ENCODE assay signal across 24 cellular contexts in the genomic region with DNA sequence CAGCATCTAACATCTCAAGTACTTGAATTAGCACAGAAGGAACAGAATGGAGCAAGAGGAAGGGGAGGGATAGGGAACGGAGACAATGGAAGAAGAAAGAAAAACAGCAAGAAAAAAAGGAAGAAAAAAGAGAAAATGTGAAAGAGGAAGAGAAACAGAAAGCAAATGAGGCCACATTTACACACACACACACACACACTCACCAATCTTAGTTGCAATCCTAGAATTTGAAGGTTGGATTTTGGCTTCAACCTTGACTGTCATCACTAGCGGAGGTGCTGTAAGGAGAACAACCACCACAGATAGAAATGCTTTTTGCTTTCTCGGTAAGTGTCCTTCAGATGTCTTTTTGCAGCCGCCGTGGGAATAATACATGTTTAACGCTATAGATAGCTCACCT.
"Had no signal": no experiment of that assay in that cellular context is flagged by ENCODE, and none has a peak within 500 bp of the region (broad histone marks: within the 10 kb centered on the region; RNA-seq: fewer than 3 reads in every experiment).

No MANE protein-coding gene starts in this region.

- H3K27ac Mint-ChIP-seq: activated CD4-positive, alpha-beta memory T cell treated with anti-CD3 and anti-CD28 coated beads, Interleukin-2, amount 10 ng/mL, durations not matched to agents 7 days and 5 days; activated CD8-positive, alpha-beta memory T cell treated with anti-CD3 and anti-CD28 coated beads, Interleukin-2, amount 10 ng/mL, durations not matched to agents 7 days and 5 days; activated naive CD8-positive, alpha-beta T cell treated with anti-CD3 and anti-CD28 coated beads for 36 hours; activated T-helper 17 cell treated with anti-CD3 and anti-CD28 coated beads, Interleukin-2, amount 50 U/mL, for 72 hours; immature natural killer cell; WTC11 had no signal

- H3K4me3 ChIP-seq: gastroesophageal sphincter, heart left ventricle, left ventricle myocardium inferior, prostate gland, right atrium auricular region, tibial nerve, vagina had no signal

- DNase-seq: activated CD4-positive, alpha-beta memory T cell treated with anti-CD3 and anti-CD28 coated beads, Interleukin-2, amount 10 ng/mL, durations not matched to agents 7 days and 5 days; activated CD4-positive, alpha-beta T cell treated with anti-CD3 and anti-CD28 coated beads for 4 hours; activated CD8-positive, alpha-beta memory T cell treated with anti-CD3 and anti-CD28 coated beads, Interleukin-2, amount 10 ng/mL, durations not matched to agents 7 days and 5 days; activated naive CD4-positive, alpha-beta T cell; activated naive CD8-positive, alpha-beta T cell treated with anti-CD3 and anti-CD28 coated beads for 36 hours; amniotic stem cell; effector CD8-positive, alpha-beta T cell; heart left ventricle; immature natural killer cell; kidney glomerular epithelial cell; left ventricle myocardium inferior; mammary epithelial cell; stimulated activated CD4-positive, alpha-beta T cell treated with anti-CD3 and anti-CD28 coated beads, Interleukin-12 subunit alpha, Interleukin-12 subunit beta, amount 100 ng/mL, for 4 hours; stimulated activated CD4-positive, alpha-beta T cell treated with anti-CD3 and anti-CD28 coated beads, Interleukin-1b, Interleukin-23, amount 100 ng/mL, for 48 hours; stimulated activated naive CD8-positive, alpha-beta T cell treated with anti-CD3 and anti-CD28 coated beads, Interleukin-15, Interleukin-2, amounts not matched to agents 100 U/mL and 50 U/mL, for 24 hours had no signal

- H3K27me3 ChIP-seq: gastroesophageal sphincter, heart left ventricle, right atrium auricular region, tibial nerve, vagina had no signal

- ATAC-seq: activated CD8-positive, alpha-beta memory T cell treated with anti-CD3 and anti-CD28 coated beads, Interleukin-2, amount 10 ng/mL, durations not matched to agents 7 days and 5 days; activated T-helper 17 cell treated with anti-CD3 and anti-CD28 coated beads, Interleukin-2, amount 50 U/mL, for 72 hours; esophagus mucosa; gastroesophageal sphincter; heart left ventricle; stimulated activated naive CD8-positive, alpha-beta T cell treated with anti-CD3 and anti-CD28 coated beads, Interleukin-15, Interleukin-2, amounts not matched to agents 100 U/mL and 50 U/mL, for 24 hours; WTC11 had no signal

- H3K36me3 Mint-ChIP-seq: activated CD8-positive, alpha-beta memory T cell treated with anti-CD3 and anti-CD28 coated beads, Interleukin-2, amount 10 ng/mL, durations not matched to agents 7 days and 5 days; activated naive CD8-positive, alpha-beta T cell treated with anti-CD3 and anti-CD28 coated beads for 36 hours; immature natural killer cell; WTC11 had no signal

- H3K27ac ChIP-seq: gastroesophageal sphincter, heart left ventricle, left ventricle myocardium inferior, prostate gland, right atrium auricular region, tibial nerve, vagina had no signal

- H3K4me1 ChIP-seq: gastroesophageal sphincter, heart left ventricle, left ventricle myocardium inferior, prostate gland, right atrium auricular region, tibial nerve, vagina had no signal

- H3K4me1 Mint-ChIP-seq: activated CD4-positive, alpha-beta memory T cell treated with anti-CD3 and anti-CD28 coated beads, Interleukin-2, amount 10 ng/mL, durations not matched to agents 7 days and 5 days; activated CD8-positive, alpha-beta memory T cell treated with anti-CD3 and anti-CD28 coated beads, Interleukin-2, amount 10 ng/mL, durations not matched to agents 7 days and 5 days; activated naive CD8-positive, alpha-beta T cell treated with anti-CD3 and anti-CD28 coated beads for 36 hours; activated T-helper 17 cell treated with anti-CD3 and anti-CD28 coated beads, Interleukin-2, amount 50 U/mL, for 72 hours; immature natural killer cell had no signal

- FAIRE-seq: TTC549 had no signal

- H3K27me3 Mint-ChIP-seq: activated CD4-positive, alpha-beta memory T cell treated with anti-CD3 and anti-CD28 coated beads, Interleukin-2, amount 10 ng/mL, durations not matched to agents 7 days and 5 days; activated CD8-positive, alpha-beta memory T cell treated with anti-CD3 and anti-CD28 coated beads, Interleukin-2, amount 10 ng/mL, durations not matched to agents 7 days and 5 days; activated naive CD8-positive, alpha-beta T cell treated with anti-CD3 and anti-CD28 coated beads for 36 hours; activated T-helper 17 cell treated with anti-CD3 and anti-CD28 coated beads, Interleukin-2, amount 50 U/mL, for 72 hours had no signal

- H3K4me3 Mint-ChIP-seq: activated CD4-positive, alpha-beta memory T cell treated with anti-CD3 and anti-CD28 coated beads, Interleukin-2, amount 10 ng/mL, durations not matched to agents 7 days and 5 days; activated CD8-positive, alpha-beta memory T cell treated with anti-CD3 and anti-CD28 coated beads, Interleukin-2, amount 10 ng/mL, durations not matched to agents 7 days and 5 days; activated naive CD8-positive, alpha-beta T cell treated with anti-CD3 and anti-CD28 coated beads for 36 hours; activated T-helper 17 cell treated with anti-CD3 and anti-CD28 coated beads, Interleukin-2, amount 50 U/mL, for 72 hours; immature natural killer cell; WTC11 had no signal

- H3K9me3 Mint-ChIP-seq: activated CD4-positive, alpha-beta memory T cell treated with anti-CD3 and anti-CD28 coated beads, Interleukin-2, amount 10 ng/mL, durations not matched to agents 7 days and 5 days; activated naive CD8-positive, alpha-beta T cell treated with anti-CD3 and anti-CD28 coated beads for 36 hours; activated T-helper 17 cell treated with anti-CD3 and anti-CD28 coated beads, Interleukin-2, amount 50 U/mL, for 72 hours; WTC11 had no signal

- H3K36me3 ChIP-seq: gastroesophageal sphincter, heart left ventricle, left ventricle myocardium inferior, prostate gland, right atrium auricular region, tibial nerve, vagina had no signal

- H3K9me3 ChIP-seq: gastroesophageal sphincter, heart left ventricle, left ventricle myocardium inferior, prostate gland, right atrium auricular region, tibial nerve, vagina had no signal
